8 cellular contexts compared by ENCODE assay signal in genomic region chr1:226108935-226109828, GRCh38. TPM values are rescaled to one million over a fixed set of nuclear protein-coding genes. Genes with fewer than 3 reads are reported as not detected.
A peak's percentile ranks its signal among the peaks of the same experiment; 100 is the strongest.
DNase-seq lines count a peak whose midpoint lies in the region; ATAC-seq and TF ChIP-seq lines count a peak whose summit lies in the region.

No MANE protein-coding gene starts in this region.

- peak overlapping the region; percentile 97 for H2AFZ ChIP-seq in smooth muscle cell (ENCODE audit: low read depth)

- no peaks in the 10 kb centered on the region for H3K9me3 Mint-ChIP-seq in activated naive CD8-positive, alpha-beta T cell treated with anti-CD3 and anti-CD28 coated beads for 36 hours

- H3K79me2 ChIP-seq in smooth muscle cell (ENCODE audit: low read depth), result no peaks in the 10 kb centered on the region

- no peaks in the 10 kb centered on the region for H3K36me3 ChIP-seq in iPS DF 6.9 (ENCODE audit: control insufficient read depth, insufficient read depth, low read length)
- no peaks in the 10 kb centered on the region for H3K36me3 ChIP-seq in smooth muscle cell (ENCODE audit: low read depth)

- H3K27ac ChIP-seq in iPS DF 6.9 (ENCODE audit: low read length) (no peak overlapping the region), smooth muscle cell (ENCODE audit: low read depth) (peak overlapping the region; percentile 80)

- no CpG with 5 or more reads among the region's 23 CpGs for WGBS in iPS DF 6.9 (ENCODE audit: insufficient coverage, insufficient read length)
- 22% methylated on average over 23 of the region's 23 CpGs for WGBS in smooth muscle cell (ENCODE audit: low lambda C conversion rate)

- peak overlapping the region; percentile 86 for H3K4me3 Mint-ChIP-seq in activated naive CD8-positive, alpha-beta T cell treated with anti-CD3 and anti-CD28 coated beads for 36 hours

- H3K4me1 ChIP-seq in iPS DF 6.9 (ENCODE audit: control insufficient read depth, insufficient read depth, low read length) (peaks cover 10% of the 10 kb centered on the region), smooth muscle cell (ENCODE audit: low read depth) (peaks cover 32% of the 10 kb centered on the region)

- peaks cover 22% of the 10 kb centered on the region for H3K4me1 Mint-ChIP-seq in activated naive CD8-positive, alpha-beta T cell treated with anti-CD3 and anti-CD28 coated beads for 36 hours

- H3K4me3 ChIP-seq in iPS DF 6.9 (ENCODE audit: low read length) (peak overlapping the region; percentile 40; the same call in 1 of the 2 replicates), smooth muscle cell (peak overlapping the region; percentile 90)

- no peaks in the 10 kb centered on the region for H3K27me3 Mint-ChIP-seq in activated naive CD8-positive, alpha-beta T cell treated with anti-CD3 and anti-CD28 coated beads for 36 hours

- H3K27me3 ChIP-seq in iPS DF 6.9 (ENCODE audit: control insufficient read depth, insufficient read depth, low read length), result no peaks in the 10 kb centered on the region
- H3K27me3 ChIP-seq in smooth muscle cell (ENCODE audit: low read depth), result no peaks in the 10 kb centered on the region

- peak overlapping the region; percentile 83 for H3K27ac Mint-ChIP-seq in activated naive CD8-positive, alpha-beta T cell treated with anti-CD3 and anti-CD28 coated beads for 36 hours

- no peaks in the 10 kb centered on the region for H4K20me1 ChIP-seq in smooth muscle cell (ENCODE audit: low read depth)

- DNase-seq in CD1c-positive myeloid dendritic cell (ENCODE audit: extremely low spot score) (peak; percentile 82), iPS DF 6.9 (ENCODE audit: low read depth, low spot score) (no peak), smooth muscle cell (lab: John Stamatoyannopoulos, UW; ENCODE audit: unreplicated experiment) (no peak), medulla oblongata (ENCODE audit: extremely low spot score) (no peak), NCI-H82 treated with DMSO at 0.1 percent for 48 hours (lab: John Stamatoyannopoulos, UW; ENCODE audit: unreplicated experiment) (no peak)
- DNase-seq in activated naive CD8-positive, alpha-beta T cell treated with anti-CD3 and anti-CD28 coated beads for 36 hours, result no peak

- peak overlapping the region; percentile 98 for H3K4me2 ChIP-seq in smooth muscle cell

- no peaks in the 10 kb centered on the region for H3K9me3 ChIP-seq in iPS DF 6.9 (ENCODE audit: control insufficient read depth, insufficient read depth, low read length)
- H3K9me3 ChIP-seq in smooth muscle cell (replicated peaks; ENCODE audit: low read depth), result no peaks in the 10 kb centered on the region

- peaks cover 12% of the 10 kb centered on the region for H3F3A ChIP-seq in smooth muscle cell (ENCODE audit: low read depth)

- TF ChIP-seq CTCF in smooth muscle cell (IDR thresholded peaks at IDR 0.05; ENCODE audit: borderline replicate concordance, insufficient read depth, poor library complexity, severe bottlenecking), result no peak

- ATAC-seq in HG02852 (IDR thresholded peaks at IDR 0.05; ENCODE audit: unreplicated experiment), result peak; percentile 14
- no peak for ATAC-seq in HG03045 (IDR thresholded peaks at IDR 0.05; ENCODE audit: unreplicated experiment)

- H3K36me3 Mint-ChIP-seq in activated naive CD8-positive, alpha-beta T cell treated with anti-CD3 and anti-CD28 coated beads for 36 hours, result no peaks in the 10 kb centered on the region

- H3K9ac ChIP-seq in smooth muscle cell (ENCODE audit: low read depth), result peak overlapping the region; percentile 34

RNA-seq across cellular contexts. Expression of gene H3-3A, which starts 46.7 kb away (rescaled TPM):
- total RNA-seq in activated naive CD8-positive, alpha-beta T cell treated with anti-CD3 and anti-CD28 coated beads for 36 hours, result 100 to 1,000 TPM; 342 to 363 TPM
- 459 and 461 TPM in 2 replicates for total RNA-seq in smooth muscle cell
- 426 and 430 TPM in 2 replicates for polyA plus RNA-seq in smooth muscle cell
